ENCODE assay signal across 27 cellular contexts in genomic region chr6:114390176-114390575, GRCh38. TPM values are rescaled to one million over a fixed set of nuclear protein-coding genes. Genes with fewer than 3 reads are reported as not detected.
"Had no signal": no experiment of that assay in that cellular context is flagged by ENCODE, and none has a peak within 500 bp of the region (broad histone marks: within the 10 kb centered on the region; RNA-seq: fewer than 3 reads in every experiment).

No MANE protein-coding gene starts in this region.

- FAIRE-seq: endometrium, pancreas, TTC549 had no signal

- H3K4me1 Mint-ChIP-seq: activated B cell treated with CpG ODN at 0.5 μM for 24 hours; activated CD4-positive, alpha-beta memory T cell treated with anti-CD3 and anti-CD28 coated beads, Interleukin-2, amount 10 ng/mL, durations not matched to agents 7 days and 5 days; activated CD8-positive, alpha-beta memory T cell treated with anti-CD3 and anti-CD28 coated beads, Interleukin-2, amount 10 ng/mL, durations not matched to agents 7 days and 5 days; activated naive CD8-positive, alpha-beta T cell treated with anti-CD3 and anti-CD28 coated beads, Interleukin-2, amount 50 U/mL, for 24 hours; naive thymus-derived CD4-positive, alpha-beta T cell; stimulated activated effector memory CD8-positive, alpha-beta T cell treated with anti-CD3 and anti-CD28 coated beads, Interleukin-12 subunit alpha, Interleukin-12 subunit beta, amount 100 ng/mL, for 72 hours had no signal

- H3K27me3 Mint-ChIP-seq: activated B cell treated with CpG ODN at 0.5 μM for 24 hours; activated CD4-positive, alpha-beta memory T cell treated with anti-CD3 and anti-CD28 coated beads, Interleukin-2, amount 10 ng/mL, durations not matched to agents 7 days and 5 days; activated CD8-positive, alpha-beta memory T cell treated with anti-CD3 and anti-CD28 coated beads, Interleukin-2, amount 10 ng/mL, durations not matched to agents 7 days and 5 days; activated naive CD8-positive, alpha-beta T cell treated with anti-CD3 and anti-CD28 coated beads, Interleukin-2, amount 50 U/mL, for 24 hours; naive thymus-derived CD4-positive, alpha-beta T cell; type B pancreatic cell had no signal

- H3K27ac Mint-ChIP-seq: activated B cell treated with CpG ODN at 0.5 μM for 24 hours; activated CD4-positive, alpha-beta memory T cell treated with anti-CD3 and anti-CD28 coated beads, Interleukin-2, amount 10 ng/mL, durations not matched to agents 7 days and 5 days; activated CD8-positive, alpha-beta memory T cell treated with anti-CD3 and anti-CD28 coated beads, Interleukin-2, amount 10 ng/mL, durations not matched to agents 7 days and 5 days; activated naive CD8-positive, alpha-beta T cell treated with anti-CD3 and anti-CD28 coated beads, Interleukin-2, amount 50 U/mL, for 24 hours; activated T-helper 2 cell treated with anti-CD3 and anti-CD28 coated beads, Interferon-gamma antibody, Interleukin-2, Interleukin-4, amounts not matched to agents 10 μg/mL and 5 μg/mL and 100 μg/mL, durations not matched to agents 14 hours and 24 hours and 36 hours; naive thymus-derived CD4-positive, alpha-beta T cell; stimulated activated effector memory CD8-positive, alpha-beta T cell treated with anti-CD3 and anti-CD28 coated beads, Interleukin-12 subunit alpha, Interleukin-12 subunit beta, amount 100 ng/mL, for 72 hours; type B pancreatic cell had no signal

- H3K36me3 ChIP-seq: breast epithelium, gastrocnemius medialis, heart left ventricle, pancreas had no signal

- DNase-seq: activated B cell treated with CpG ODN at 0.5 μM for 24 hours; activated CD4-positive, alpha-beta memory T cell treated with anti-CD3 and anti-CD28 coated beads, Interleukin-2, amount 10 ng/mL, durations not matched to agents 7 days and 5 days; activated CD4-positive, alpha-beta T cell treated with anti-CD3 and anti-CD28 coated beads for 48 hours; activated CD8-positive, alpha-beta memory T cell treated with anti-CD3 and anti-CD28 coated beads, Interleukin-2, amount 10 ng/mL, durations not matched to agents 7 days and 5 days; activated naive CD4-positive, alpha-beta T cell treated with Interleukin-2 at 50 U/mL for 16 hours; activated naive CD8-positive, alpha-beta T cell treated with anti-CD3 and anti-CD28 coated beads, Interleukin-2, amount 50 U/mL, for 24 hours; activated T-cell treated with anti-CD3 and anti-CD28 coated beads, Interleukin-2, amount 50 U/mL, for 1 hour; aorta; cortex of kidney; erythroblast; gastrocnemius medialis; heart left ventricle; mesenchymal stem cell; naive thymus-derived CD4-positive, alpha-beta T cell; pancreas; stimulated activated CD4-positive, alpha-beta T cell treated with anti-CD3 and anti-CD28 coated beads, Interleukin-4, amount 100 ng/mL, for 24 hours; testis had no signal

- H3K9me3 ChIP-seq: breast epithelium, gastrocnemius medialis, heart left ventricle, pancreas, testis had no signal

- ATAC-seq: activated CD8-positive, alpha-beta memory T cell treated with anti-CD3 and anti-CD28 coated beads, Interleukin-2, amount 10 ng/mL, durations not matched to agents 7 days and 5 days; activated naive CD8-positive, alpha-beta T cell treated with anti-CD3 and anti-CD28 coated beads, Interleukin-2, amount 50 U/mL, for 24 hours; gastrocnemius medialis; heart left ventricle; naive thymus-derived CD4-positive, alpha-beta T cell; pancreas; sciatic nerve; stimulated activated effector memory CD8-positive, alpha-beta T cell treated with anti-CD3 and anti-CD28 coated beads, Interleukin-12 subunit alpha, Interleukin-12 subunit beta, amount 100 ng/mL, for 72 hours had no signal

- H3K9me3 Mint-ChIP-seq: activated B cell treated with CpG ODN at 0.5 μM for 24 hours; activated CD4-positive, alpha-beta memory T cell treated with anti-CD3 and anti-CD28 coated beads, Interleukin-2, amount 10 ng/mL, durations not matched to agents 7 days and 5 days; activated naive CD8-positive, alpha-beta T cell treated with anti-CD3 and anti-CD28 coated beads, Interleukin-2, amount 50 U/mL, for 24 hours; activated T-helper 2 cell treated with anti-CD3 and anti-CD28 coated beads, Interferon-gamma antibody, Interleukin-2, Interleukin-4, amounts not matched to agents 10 μg/mL and 5 μg/mL and 100 μg/mL, durations not matched to agents 14 hours and 24 hours and 36 hours; type B pancreatic cell had no signal

- H3K27ac ChIP-seq: breast epithelium, gastrocnemius medialis, heart left ventricle, pancreas, testis had no signal

- H3K36me3 Mint-ChIP-seq: activated CD8-positive, alpha-beta memory T cell treated with anti-CD3 and anti-CD28 coated beads, Interleukin-2, amount 10 ng/mL, durations not matched to agents 7 days and 5 days; naive thymus-derived CD4-positive, alpha-beta T cell; stimulated activated effector memory CD8-positive, alpha-beta T cell treated with anti-CD3 and anti-CD28 coated beads, Interleukin-12 subunit alpha, Interleukin-12 subunit beta, amount 100 ng/mL, for 72 hours; type B pancreatic cell had no signal

- H3K4me1 ChIP-seq: breast epithelium, gastrocnemius medialis, heart left ventricle, pancreas, testis had no signal

- H3K4me3 ChIP-seq: breast epithelium, gastrocnemius medialis, heart left ventricle, pancreas, testis had no signal

- H3K27me3 ChIP-seq: breast epithelium, gastrocnemius medialis, heart left ventricle, pancreas, testis had no signal

- H3K4me3 Mint-ChIP-seq: activated B cell treated with CpG ODN at 0.5 μM for 24 hours; activated CD4-positive, alpha-beta memory T cell treated with anti-CD3 and anti-CD28 coated beads, Interleukin-2, amount 10 ng/mL, durations not matched to agents 7 days and 5 days; activated CD8-positive, alpha-beta memory T cell treated with anti-CD3 and anti-CD28 coated beads, Interleukin-2, amount 10 ng/mL, durations not matched to agents 7 days and 5 days; activated naive CD8-positive, alpha-beta T cell treated with anti-CD3 and anti-CD28 coated beads, Interleukin-2, amount 50 U/mL, for 24 hours; naive thymus-derived CD4-positive, alpha-beta T cell; stimulated activated effector memory CD8-positive, alpha-beta T cell treated with anti-CD3 and anti-CD28 coated beads, Interleukin-12 subunit alpha, Interleukin-12 subunit beta, amount 100 ng/mL, for 72 hours; type B pancreatic cell had no signal

RNA-seq across cellular contexts. Expression of gene HS3ST5, which starts 47.4 kb away (rescaled TPM):
- total RNA-seq: activated B cell treated with CpG ODN at 0.5 μM for 24 hours; activated CD4-positive, alpha-beta memory T cell treated with anti-CD3 and anti-CD28 coated beads, Interleukin-2, amount 10 ng/mL, durations not matched to agents 7 days and 5 days; activated CD8-positive, alpha-beta memory T cell treated with anti-CD3 and anti-CD28 coated beads, Interleukin-2, amount 10 ng/mL, durations not matched to agents 7 days and 5 days; activated T-helper 2 cell treated with anti-CD3 and anti-CD28 coated beads, Interferon-gamma antibody, Interleukin-2, Interleukin-4, amounts not matched to agents 10 μg/mL and 5 μg/mL and 100 μg/mL, durations not matched to agents 14 hours and 24 hours and 36 hours; aorta; breast epithelium; heart left ventricle; liver; naive thymus-derived CD4-positive, alpha-beta T cell; pulmonary artery endothelial cell; T-helper 2 cell treated with Interferon-gamma antibody and Interleukin-4, amounts not matched to agents 100 ng/mL and 5 ng/mL, for 36 hours had no signal
